25 cellular contexts compared by ENCODE assay signal in genomic region chr17:10629706-10630105, GRCh38.
"Had no signal": no experiment of that assay in that cellular context is flagged by ENCODE, and none has a peak within 500 bp of the region (broad histone marks: within the 10 kb centered on the region; RNA-seq: fewer than 3 reads in every experiment).

No MANE protein-coding gene starts in this region.

- H3K27ac ChIP-seq: coronary artery, epithelial cell of prostate, esophagus squamous epithelium, gastrocnemius medialis, heart right ventricle, left lung, lower lobe of right lung had no signal

- ATAC-seq: effector memory CD8-positive, alpha-beta T cell; esophagus mucosa; gastrocnemius medialis; heart right ventricle; left cardiac atrium; left lung; left ventricle myocardium superior; lower lobe of right lung had no signal

- H3K4me1 ChIP-seq: heart right ventricle, left lung, lower lobe of right lung had no signal

- H3K27me3 ChIP-seq: esophagus squamous epithelium, gastrocnemius medialis, heart right ventricle, left lung had no signal

- DNase-seq: effector CD8-positive, alpha-beta T cell; effector memory CD8-positive, alpha-beta T cell; endodermal cell; erythroblast; esophagus squamous epithelium; foreskin fibroblast; foreskin melanocyte; gastrocnemius medialis; glutamatergic neuron; head of caudate nucleus; heart right ventricle; hippocampal formation; left cardiac atrium; left lung; left ventricle myocardium superior; lower lobe of right lung; mesenchymal stem cell; midbrain had no signal

- H3K9me3 ChIP-seq: esophagus squamous epithelium, gastrocnemius medialis, heart right ventricle, left lung, lower lobe of right lung had no signal

- FAIRE-seq: colon, endometrium, islet of Langerhans, keratinocyte had no signal

- H3K4me3 ChIP-seq: coronary artery, esophagus squamous epithelium, gastrocnemius medialis, heart right ventricle, left lung, lower lobe of right lung had no signal
